18 cellular contexts compared by ENCODE assay signal in genomic region chr7:311796-312195, GRCh38. TPM values are rescaled to one million over a fixed set of nuclear protein-coding genes. Genes with fewer than 3 reads are reported as not detected.
"Had no signal": no experiment of that assay in that cellular context is flagged by ENCODE, and none has a peak within 500 bp of the region (broad histone marks: within the 10 kb centered on the region; RNA-seq: fewer than 3 reads in every experiment).

No MANE protein-coding gene starts in this region.

- H3K9me3 Mint-ChIP-seq: activated CD4-positive, alpha-beta T cell treated with anti-CD3 and anti-CD28 coated beads, Interleukin-2, amount 10 ng/mL, durations not matched to agents 24 days and 14 days had no signal

- H3K27me3 ChIP-seq: ascending aorta had no signal

- DNase-seq: activated CD4-positive, alpha-beta T cell treated with anti-CD3 and anti-CD28 coated beads, Interleukin-2, amount 10 ng/mL, durations not matched to agents 24 days and 14 days; activated CD4-positive, CD25-positive, alpha-beta regulatory T cell; activated naive CD4-positive, alpha-beta T cell treated with Interleukin-2 at 50 U/mL for 16 hours; activated T-cell treated with anti-CD3 and anti-CD28 coated beads for 4 hours; esophagus squamous epithelium; naive thymus-derived CD8-positive, alpha-beta T cell; stimulated activated CD4-positive, alpha-beta T cell treated with anti-CD3 and anti-CD28 coated beads, Interleukin-15, amount 100 ng/mL, for 24 hours; stimulated activated CD4-positive, alpha-beta T cell treated with anti-CD3 and anti-CD28 coated beads, Interleukin-4, amount 100 ng/mL, for 1 hour; stimulated activated naive CD4-positive, alpha-beta T cell; substantia nigra; trophoblast cell had no signal

- H3K27ac Mint-ChIP-seq: activated CD4-positive, alpha-beta T cell treated with anti-CD3 and anti-CD28 coated beads, Interleukin-2, amount 10 ng/mL, durations not matched to agents 24 days and 14 days; naive thymus-derived CD8-positive, alpha-beta T cell; T-helper 2 cell treated with Interferon-gamma antibody and Interleukin-4, amounts not matched to agents 5 μg/mL and 100 μg/mL, for 36 hours had no signal

- H3K4me1 Mint-ChIP-seq: activated CD4-positive, alpha-beta T cell treated with anti-CD3 and anti-CD28 coated beads, Interleukin-2, amount 10 ng/mL, durations not matched to agents 24 days and 14 days; naive thymus-derived CD8-positive, alpha-beta T cell had no signal

- H3K4me1 ChIP-seq: ascending aorta, parathyroid adenoma had no signal

- H3K36me3 ChIP-seq: ascending aorta, esophagus squamous epithelium, neutrophil had no signal

- H3K4me3 Mint-ChIP-seq: activated CD4-positive, alpha-beta T cell treated with anti-CD3 and anti-CD28 coated beads, Interleukin-2, amount 10 ng/mL, durations not matched to agents 24 days and 14 days; naive thymus-derived CD8-positive, alpha-beta T cell; T-helper 2 cell treated with Interferon-gamma antibody and Interleukin-4, amounts not matched to agents 5 μg/mL and 100 μg/mL, for 36 hours had no signal

- ATAC-seq: naive thymus-derived CD8-positive, alpha-beta T cell had no signal

- H3K9me3 ChIP-seq: ascending aorta, neutrophil had no signal

- H3K27ac ChIP-seq: ascending aorta, esophagus squamous epithelium, neutrophil, parathyroid adenoma had no signal

- H3K4me3 ChIP-seq: ascending aorta, esophagus squamous epithelium had no signal

RNA-seq across cellular contexts. Expression of gene FOXL3, which starts 21.8 kb away (rescaled TPM):
- total RNA-seq: activated CD4-positive, alpha-beta T cell treated with anti-CD3 and anti-CD28 coated beads, Interleukin-2, amount 10 ng/mL, durations not matched to agents 24 days and 14 days; ascending aorta; esophagus squamous epithelium; fibroblast of villous mesenchyme; mucosa of gallbladder; naive thymus-derived CD8-positive, alpha-beta T cell; renal cortical epithelial cell had no signal
- polyA plus RNA-seq: naive thymus-derived CD8-positive, alpha-beta T cell had no signal
